Comparison of ENCODE assay signal across 12 cellular contexts in the genomic region with DNA sequence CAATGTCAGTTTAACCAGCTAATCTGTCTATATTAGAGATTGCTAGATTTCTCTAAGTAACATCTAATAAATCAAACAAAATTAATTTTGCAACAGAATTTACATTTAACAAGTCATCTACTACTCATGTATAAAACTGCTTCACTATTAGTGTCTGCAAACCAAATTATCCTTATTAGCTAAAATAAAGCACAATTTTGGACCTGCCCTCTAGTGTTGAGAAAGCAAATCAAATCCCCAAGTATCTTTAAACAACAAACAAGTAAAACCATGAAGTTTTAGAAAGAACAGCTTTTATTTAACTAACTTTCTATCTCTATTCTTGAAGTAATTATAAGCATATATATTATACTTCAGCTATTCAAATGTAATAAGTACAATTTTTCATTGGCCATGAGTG.
DNase-seq lines count a peak whose midpoint lies in the region; ATAC-seq, FAIRE-seq and TF ChIP-seq lines count a peak whose summit lies in the region.
"Had no signal": no experiment of that assay in that cellular context is flagged by ENCODE, and none has a peak within 500 bp of the region (broad histone marks: within the 10 kb centered on the region; RNA-seq: fewer than 3 reads in every experiment).

No MANE protein-coding gene starts in this region.

- ATAC-seq in HG02852 (IDR thresholded peaks at IDR 0.05; ENCODE audit: unreplicated experiment): no peak
- ATAC-seq: naive thymus-derived CD4-positive, alpha-beta T cell had no signal

- H3K79me1 ChIP-seq in mesendoderm (ENCODE audit: low read length): no peaks in the 10 kb centered on the region

- no peaks in the 10 kb centered on the region for H3K27me3 Mint-ChIP-seq in MCF 10A (ENCODE audit: insufficient read depth, unreplicated experiment)
- H3K27me3 Mint-ChIP-seq: naive thymus-derived CD4-positive, alpha-beta T cell had no signal

- peak; percentile 72 for FAIRE-seq in RCC 7860 (lab: Jason Lieb, UNC)

- H3K4me3 ChIP-seq in breast epithelium (no peak overlapping the region), fibroblast of mammary gland (ENCODE audit: control insufficient read depth, low read depth, low read length) (no peak overlapping the region), tibial artery (no peak overlapping the region), mesendoderm (ENCODE audit: low read length) (no peak overlapping the region)

- H3K36me3 ChIP-seq in breast epithelium (no peaks in the 10 kb centered on the region), tibial artery (peaks cover 5 to 8% (median 6%) of the 10 kb centered on the region in 3 donors), mesendoderm (ENCODE audit: control insufficient read depth, insufficient read depth, low read length) (peaks cover 1% of the 10 kb centered on the region)

- POLR2A ChIA-PET in MCF 10A (lab: Yijun Ruan, JAX): interaction anchor here (0.6 to 1.8 kb wide), 10 partner anchors 8 to 488 kb away, joined by 3 to 6 read pairs (median 4); a partner anchor contains a TSS

- DNase-seq in MCF 10A (ENCODE audit: unreplicated experiment): peak; percentile 9
- no peak for DNase-seq in breast epithelium (ENCODE audit: low spot score in 2 of 2)
- no peak for DNase-seq in RCC 7860 (ENCODE audit: low spot score)
- DNase-seq in fibroblast of mammary gland (ENCODE audit: low read depth): peak; percentile 34
- DNase-seq in tibial artery: no peak
- DNase-seq in mesendoderm: no peak
- no peak for DNase-seq in stimulated activated CD4-positive, alpha-beta T cell treated with anti-CD3 and anti-CD28 coated beads, Interleukin-4, amount 100 ng/mL, for 24 hours
- DNase-seq: C1 segment of cervical spinal cord, RPMI8226 had no signal

- H2BK120ac ChIP-seq in mesendoderm (ENCODE audit: low read depth, low read length): no peak overlapping the region

- H3K27ac ChIP-seq in breast epithelium (no peak overlapping the region), tibial artery (no peak overlapping the region), mesendoderm (ENCODE audit: low read depth, low read length) (no peak overlapping the region)
- H3K27ac ChIP-seq: epithelial cell of prostate had no signal

- peaks cover 27% of the 10 kb centered on the region for H3K36me3 Mint-ChIP-seq in MCF 10A (ENCODE audit: insufficient read depth, unreplicated experiment)

- no peak overlapping the region for H3K4ac ChIP-seq in mesendoderm (ENCODE audit: low read depth, low read length)

- no peak overlapping the region for H3K9ac ChIP-seq in mesendoderm (ENCODE audit: low read length)

- H2BK5ac ChIP-seq in mesendoderm (ENCODE audit: low read length): no peak overlapping the region

- H3K4me1 ChIP-seq in breast epithelium (no peaks in the 10 kb centered on the region), tibial artery (no peaks in the 10 kb centered on the region), mesendoderm (ENCODE audit: control insufficient read depth, low read depth, low read length) (no peaks in the 10 kb centered on the region)

- H2BK15ac ChIP-seq in mesendoderm (replicated peaks; ENCODE audit: low read depth): no peak overlapping the region

- TF ChIP-seq CTCF in MCF 10A (IDR thresholded peaks at IDR 0.05; ENCODE audit: unreplicated experiment): peak; percentile 24
- TF ChIP-seq CTCF in breast epithelium (IDR thresholded peaks at IDR 0.05): peak in 1 of 3 donors; percentile 29
- TF ChIP-seq CTCF in fibroblast of mammary gland (conservative IDR thresholded peaks at IDR 0.05; ENCODE audit: control insufficient read depth, insufficient read depth, low read depth, low read length): peak; percentile 61
- peak; percentile 31 to 44 for TF ChIP-seq CTCF in tibial artery (IDR thresholded peaks at IDR 0.05)

- H3K4me1 Mint-ChIP-seq in MCF 10A (ENCODE audit: insufficient read depth, unreplicated experiment): no peaks in the 10 kb centered on the region
- H3K4me1 Mint-ChIP-seq: naive thymus-derived CD4-positive, alpha-beta T cell had no signal

- no peak overlapping the region for H3K18ac ChIP-seq in mesendoderm (ENCODE audit: low read length)

- H3K9me3 Mint-ChIP-seq in MCF 10A (ENCODE audit: unreplicated experiment): no peaks in the 10 kb centered on the region
- H3K9me3 Mint-ChIP-seq: naive thymus-derived CD4-positive, alpha-beta T cell had no signal

- H3K27ac Mint-ChIP-seq in MCF 10A (ENCODE audit: low read depth, unreplicated experiment): no peak overlapping the region

- no peak overlapping the region for H3K4me3 Mint-ChIP-seq in MCF 10A (ENCODE audit: unreplicated experiment)
- H3K4me3 Mint-ChIP-seq: naive thymus-derived CD4-positive, alpha-beta T cell had no signal

- intact Hi-C loops in MCF 10A (cut with micrococcal nuclease) (loop anchor here (1.0 to 10.0 kb wide), 3 partner anchors 267 to 503 kb away; no protein-coding TSS in a partner anchor), breast epithelium (cut with DNase I; ENCODE audit: low total_unique reads) (no loop called here), tibial artery (cut with DNase I; ENCODE audit: low total_unique reads) (no loop called here)

- H3K79me2 ChIP-seq in mesendoderm (ENCODE audit: control insufficient read depth, insufficient read depth, low read length): no peaks in the 10 kb centered on the region

- TF ChIP-seq POLR2A in breast epithelium (IDR thresholded peaks at IDR 0.05): no peak

- H2AK5ac ChIP-seq in mesendoderm (ENCODE audit: low read length): no peak overlapping the region

- H3K9me3 ChIP-seq in breast epithelium (no peaks in the 10 kb centered on the region), tibial artery (no peaks in the 10 kb centered on the region)

- no peak overlapping the region for H3K4me2 ChIP-seq in mesendoderm (ENCODE audit: low read length)

- no peak overlapping the region for H4K8ac ChIP-seq in mesendoderm (ENCODE audit: low read depth, low read length)

- H4K5ac ChIP-seq in mesendoderm (ENCODE audit: low read length): no peak overlapping the region

- BruUV-seq in MCF 10A (replicated peaks; lab: Mats Ljungman, UMichigan): no TSS peak

- no peak overlapping the region for H3K56ac ChIP-seq in mesendoderm (ENCODE audit: low read length)

- H3K27me3 ChIP-seq in breast epithelium (no peaks in the 10 kb centered on the region), tibial artery (no peaks in the 10 kb centered on the region), mesendoderm (ENCODE audit: insufficient read depth, low read length, poor library complexity) (no peaks in the 10 kb centered on the region)

- no peak overlapping the region for H3K23ac ChIP-seq in mesendoderm (ENCODE audit: low read length)

- CTCF ChIA-PET in MCF 10A (lab: Yijun Ruan, JAX): interaction anchor here (0.6 to 1.7 kb wide), 6 partner anchors 16 to 1493 kb away, joined by 3 to 8 read pairs (median 3); no protein-coding TSS in a partner anchor

Comparison
In these comparisons a context has a peak if more than half of its experiments do, and no peak if none do; other contexts are left out.
1. DNase-seq: peak in MCF 10A (single experiment) and fibroblast of mammary gland (single experiment); none in breast epithelium (0 of 2), RCC 7860 (single experiment), tibial artery (0 of 2), mesendoderm (single experiment) and stimulated activated CD4-positive, alpha-beta T cell treated with anti-CD3 and anti-CD28 coated beads, Interleukin-4, amount 100 ng/mL, for 24 hours (single experiment).